11 cellular contexts compared by ENCODE assay signal in genomic region chr14:99807413-99808132, GRCh38. TPM values are rescaled to one million over a fixed set of nuclear protein-coding genes. Genes with fewer than 3 reads are reported as not detected.
A peak's percentile ranks its signal among the peaks of the same experiment; 100 is the strongest.
DNase-seq lines count a peak whose midpoint lies in the region; ATAC-seq and TF ChIP-seq lines count a peak whose summit lies in the region.
"Had no signal": no experiment of that assay in that cellular context is flagged by ENCODE, and none has a peak within 500 bp of the region (broad histone marks: within the 10 kb centered on the region; RNA-seq: fewer than 3 reads in every experiment).

No MANE protein-coding gene starts in this region.

- H3K9ac ChIP-seq in DND-41 (ENCODE audit: low read depth, low read length): no peak overlapping the region
- no peak overlapping the region for H3K9ac ChIP-seq in fibroblast of lung (ENCODE audit: insufficient read depth, low read length)

- no peak overlapping the region for H2AFZ ChIP-seq in DND-41 (ENCODE audit: low read depth, low read length)
- no peak overlapping the region for H2AFZ ChIP-seq in fibroblast of lung (ENCODE audit: low read length)

- H3K27ac ChIP-seq in DND-41 (ENCODE audit: low read length): no peak overlapping the region
- no peak overlapping the region for H3K27ac ChIP-seq in fibroblast of lung (ENCODE audit: insufficient read depth, low read length)

- H4K20me1 ChIP-seq in DND-41 (ENCODE audit: insufficient read depth, low read length) (no peaks in the 10 kb centered on the region; the same call in 1 of the 2 replicates), fibroblast of lung (ENCODE audit: control insufficient read depth, extremely low read depth, insufficient read depth, low read length) (no peaks in the 10 kb centered on the region)

- H3K4me3 ChIP-seq in DND-41 (ENCODE audit: low read depth in 1 of 2, low read length in 2 of 2) (no peak overlapping the region), fibroblast of lung (replicated peaks in 1 of 4; ENCODE audit: control extremely low read depth in 1 of 4, insufficient read depth in 1 of 4, low read depth in 3 of 4, low read length in 4 of 4) (no peak overlapping the region)

- intact Hi-C loops in sciatic nerve (cut with DNase I): no loop called here

- DNase-seq in DND-41 (no peak), NAMALWA (ENCODE audit: low spot score) (peak; percentile 11), fibroblast of lung (ENCODE audit: low read depth in 2 of 2) (peak in 1 of 2 donors; percentile 66), sciatic nerve (ENCODE audit: low spot score) (peak; percentile 45), UCSD-AML1 (lab: John Stamatoyannopoulos, UW; ENCODE audit: unreplicated experiment) (no peak), NCI-H2196 (lab: John Stamatoyannopoulos, UW; ENCODE audit: unreplicated experiment) (no peak)
- DNase-seq in central memory CD4-positive, alpha-beta T cell: no peak
- DNase-seq: natural killer cell, NCI-H1092, substantia nigra had no signal

- H3K4me2 ChIP-seq in DND-41 (ENCODE audit: insufficient read depth, low read length): no peak overlapping the region
- peak overlapping the region; percentile 3 for H3K4me2 ChIP-seq in fibroblast of lung (ENCODE audit: extremely low read depth, insufficient read depth, low read length)

- H3K9me3 ChIP-seq in DND-41 (ENCODE audit: insufficient read depth, low read length, severe bottlenecking) (no peaks in the 10 kb centered on the region), fibroblast of lung (ENCODE audit: control insufficient read depth, insufficient read depth, low read depth, low read length) (no peaks in the 10 kb centered on the region)

- H3K79me2 ChIP-seq in DND-41 (ENCODE audit: insufficient read depth, low read length) (no peaks in the 10 kb centered on the region), fibroblast of lung (ENCODE audit: control insufficient read depth, insufficient read depth, low read length) (no peaks in the 10 kb centered on the region)

- ATAC-seq in DND-41 (ENCODE audit: insufficient read depth, low read depth): 0 out of 3 replicates have a peak, but pooled peaks have one; percentile 31
- peak; percentile 3 for ATAC-seq in sciatic nerve
- no peak for ATAC-seq in GM19324 (IDR thresholded peaks at IDR 0.05; ENCODE audit: low FRiP score, unreplicated experiment)

- no peak for TF ChIP-seq CTCF in DND-41 (IDR thresholded peaks at IDR 0.05; ENCODE audit: borderline replicate concordance, extremely low read depth, low read length, poor library complexity, severe bottlenecking)
- no peak for TF ChIP-seq CTCF in fibroblast of lung (conservative IDR thresholded peaks at IDR 0.05 in 1 of 2, IDR thresholded peaks at IDR 0.05 in 1 of 2; ENCODE audit: low read depth in 1 of 2, low read length in 2 of 2)

- H3K27me3 ChIP-seq in DND-41 (ENCODE audit: insufficient read depth, low read length, poor library complexity) (peaks cover 55% of the 10 kb centered on the region), fibroblast of lung (ENCODE audit: control insufficient read depth, insufficient read depth, low read length) (no peaks in the 10 kb centered on the region)

- no peaks in the 10 kb centered on the region for H3K36me3 ChIP-seq in DND-41 (ENCODE audit: insufficient read depth, low read length)
- no peaks in the 10 kb centered on the region for H3K36me3 ChIP-seq in fibroblast of lung (ENCODE audit: control insufficient read depth, insufficient read depth, low read length)

- H3K4me1 ChIP-seq in DND-41 (ENCODE audit: insufficient read depth, low read length) (no peaks in the 10 kb centered on the region), fibroblast of lung (ENCODE audit: control insufficient read depth, extremely low read depth, insufficient read depth, low read length) (peaks cover 4% of the 10 kb centered on the region)

RNA-seq across cellular contexts. Expression of gene EML1, which starts 14.4 kb away (rescaled TPM):
- total RNA-seq in fibroblast of lung (36.2 and 74.5 TPM in 2 replicates), sciatic nerve (59.0 TPM)
- polyA plus RNA-seq in fibroblast of lung: 22.4 and 25.5 TPM in 2 replicates
- 21.6 and 24.6 TPM in 2 replicates for polyA plus RNA-seq in fibroblast of lung (2012)
- 33.5 and 66.1 TPM in 2 replicates for polyA minus RNA-seq in fibroblast of lung (ENCODE audit: low replicate concordance)
- total RNA-seq: natural killer cell had no signal

Comparison
In these comparisons a context has a peak if more than half of its experiments do, and no peak if none do; other contexts are left out.
1. DNase-seq: peak in NAMALWA (single experiment) and sciatic nerve (single experiment); none in DND-41 (single experiment), UCSD-AML1 (single experiment), central memory CD4-positive, alpha-beta T cell (single experiment) and NCI-H2196 (single experiment).